Comparison of ENCODE assay signal across 16 cellular contexts in genomic region chr3:132606085-132606484, GRCh38. TPM values are rescaled to one million over a fixed set of nuclear protein-coding genes. Genes with fewer than 3 reads are reported as not detected.
DNase-seq lines count a peak whose midpoint lies in the region; ATAC-seq and TF ChIP-seq lines count a peak whose summit lies in the region.
"Had no signal": no experiment of that assay in that cellular context is flagged by ENCODE, and none has a peak within 500 bp of the region (broad histone marks: within the 10 kb centered on the region; RNA-seq: fewer than 3 reads in every experiment).

No MANE protein-coding gene starts in this region.

- H3K27me3 Mint-ChIP-seq in WTC11 (ENCODE audit: low read depth), result no peaks in the 10 kb centered on the region
- no peaks in the 10 kb centered on the region for H3K27me3 Mint-ChIP-seq in CD8-positive, alpha-beta T cell (ENCODE audit: low read depth)

- DNase-seq in EH (ENCODE audit: low read depth), result peak; percentile 82
- no peak for DNase-seq in WTC11 (ENCODE audit: low spot score)
- DNase-seq in fibroblast of lung (ENCODE audit: low read depth in 2 of 2), result peak; percentile 62 to 82
- peak; percentile 22 for DNase-seq in osteoblast (ENCODE audit: insufficient read length, low spot score, missing footprints)
- no peak for DNase-seq in CD8-positive, alpha-beta T cell
- DNase-seq in SIG-M5 treated with dmso at 0.1 percent for 504 hours (lab: John Stamatoyannopoulos, UW; ENCODE audit: unreplicated experiment), result no peak
- DNase-seq in ecto neural progenitor cell (ENCODE audit: low spot score), result no peak
- DNase-seq in effector memory CD4-positive, alpha-beta T cell, result no peak
- DNase-seq: activated CD8-positive, alpha-beta T cell treated with anti-CD3 and anti-CD28 coated beads, Interleukin-2, amount 10 ng/mL, durations not matched to agents 7 days and 5 days; amygdala; mucosa of descending colon; NCI-H1092 treated with DMSO at 0.1 percent for 48 hours; NCI-H774; PC-9; small intestine had no signal

- POLR2A ChIA-PET in WTC11 (lab: Charles Lee), result no interaction called here
- POLR2A ChIA-PET in CD8-positive, alpha-beta T cell (lab: Charles Lee), result no interaction called here

- H2AFZ ChIP-seq in fibroblast of lung (ENCODE audit: low read length) (no peak overlapping the region), osteoblast (ENCODE audit: low read length) (peak overlapping the region; percentile 68)
- H2AFZ ChIP-seq: PC-9 had no signal

- H3K9ac ChIP-seq in fibroblast of lung (ENCODE audit: insufficient read depth, low read length), result no peak overlapping the region

- no peak overlapping the region for H3K4me3 ChIP-seq in fibroblast of lung (replicated peaks in 1 of 4; ENCODE audit: control extremely low read depth in 1 of 4, insufficient read depth in 1 of 4, low read depth in 3 of 4, low read length in 4 of 4)
- H3K4me3 ChIP-seq in osteoblast (ENCODE audit: insufficient read depth, low read length), result no peak overlapping the region
- no peak overlapping the region for H3K4me3 ChIP-seq in CD8-positive, alpha-beta T cell (ENCODE audit: low read depth, low read length)
- H3K4me3 ChIP-seq in effector memory CD4-positive, alpha-beta T cell (ENCODE audit: insufficient read depth, low read depth, low read length, poor library complexity, severe bottlenecking), result no peak overlapping the region
- H3K4me3 ChIP-seq: K562, mucosa of descending colon, PC-9 had no signal

- intact Hi-C loops in CD8-positive, alpha-beta T cell (cut with DNase I, micrococcal nuclease), result no loop called here

- H3K36me3 ChIP-seq in fibroblast of lung (ENCODE audit: control insufficient read depth, insufficient read depth, low read length) (no peaks in the 10 kb centered on the region), osteoblast (ENCODE audit: insufficient read depth, low read length) (no peaks in the 10 kb centered on the region)
- peaks cover 6% of the 10 kb centered on the region for H3K36me3 ChIP-seq in CD8-positive, alpha-beta T cell (ENCODE audit: insufficient read depth, low read length)
- H3K36me3 ChIP-seq in effector memory CD4-positive, alpha-beta T cell (ENCODE audit: control insufficient read depth, insufficient read depth, low read length), result no peaks in the 10 kb centered on the region

- H3K4me1 ChIP-seq in fibroblast of lung (ENCODE audit: control insufficient read depth, extremely low read depth, insufficient read depth, low read length), result peaks cover 12% of the 10 kb centered on the region
- peaks cover 17% of the 10 kb centered on the region for H3K4me1 ChIP-seq in osteoblast (ENCODE audit: insufficient read depth, low read length)
- H3K4me1 ChIP-seq in CD8-positive, alpha-beta T cell (ENCODE audit: insufficient read depth, low read length), result no peaks in the 10 kb centered on the region
- no peaks in the 10 kb centered on the region for H3K4me1 ChIP-seq in effector memory CD4-positive, alpha-beta T cell (ENCODE audit: control insufficient read depth, insufficient read depth, low read length, poor library complexity, severe bottlenecking)

- peaks cover 18% of the 10 kb centered on the region for H3K4me1 Mint-ChIP-seq in WTC11
- H3K4me1 Mint-ChIP-seq in CD8-positive, alpha-beta T cell (ENCODE audit: low read depth), result peaks cover 1% of the 10 kb centered on the region

- peak overlapping the region; percentile 71 for H3K27ac Mint-ChIP-seq in WTC11
- no peak overlapping the region for H3K27ac Mint-ChIP-seq in CD8-positive, alpha-beta T cell
- H3K27ac Mint-ChIP-seq: activated CD8-positive, alpha-beta T cell treated with anti-CD3 and anti-CD28 coated beads, Interleukin-2, amount 10 ng/mL, durations not matched to agents 7 days and 5 days had no signal

- H4K20me1 ChIP-seq in fibroblast of lung (ENCODE audit: control insufficient read depth, extremely low read depth, insufficient read depth, low read length), result no peaks in the 10 kb centered on the region
- H4K20me1 ChIP-seq in osteoblast (ENCODE audit: insufficient read depth, low read length), result no peaks in the 10 kb centered on the region

- no peak overlapping the region for H3K4me3 Mint-ChIP-seq in WTC11
- H3K4me3 Mint-ChIP-seq in CD8-positive, alpha-beta T cell, result no peak overlapping the region
- H3K4me3 Mint-ChIP-seq: activated CD8-positive, alpha-beta T cell treated with anti-CD3 and anti-CD28 coated beads, Interleukin-2, amount 10 ng/mL, durations not matched to agents 7 days and 5 days had no signal

- no peaks in the 10 kb centered on the region for H3K9me3 ChIP-seq in fibroblast of lung (ENCODE audit: control insufficient read depth, insufficient read depth, low read depth, low read length)
- H3K9me3 ChIP-seq in osteoblast (ENCODE audit: low read depth, low read length), result no peaks in the 10 kb centered on the region
- H3K9me3 ChIP-seq in CD8-positive, alpha-beta T cell (ENCODE audit: low read length), result no peaks in the 10 kb centered on the region
- H3K9me3 ChIP-seq in effector memory CD4-positive, alpha-beta T cell (ENCODE audit: control insufficient read depth, low read length), result no peaks in the 10 kb centered on the region
- H3K9me3 ChIP-seq: mucosa of descending colon had no signal

- peaks cover 12% of the 10 kb centered on the region for H3K9me3 Mint-ChIP-seq in WTC11
- peaks cover 7% of the 10 kb centered on the region for H3K9me3 Mint-ChIP-seq in CD8-positive, alpha-beta T cell

- no peak for ATAC-seq in WTC11
- no peak for ATAC-seq in CD8-positive, alpha-beta T cell
- ATAC-seq: activated CD8-positive, alpha-beta T cell treated with anti-CD3 and anti-CD28 coated beads, Interleukin-2, amount 10 ng/mL, durations not matched to agents 7 days and 5 days; K562; mucosa of descending colon had no signal

- peak overlapping the region; percentile 49 for H3K27ac ChIP-seq in fibroblast of lung (ENCODE audit: insufficient read depth, low read length)
- H3K27ac ChIP-seq in osteoblast (ENCODE audit: low read depth, low read length), result peak overlapping the region; percentile 63
- H3K27ac ChIP-seq in CD8-positive, alpha-beta T cell (ENCODE audit: low read depth, low read length), result no peak overlapping the region
- no peak overlapping the region for H3K27ac ChIP-seq in effector memory CD4-positive, alpha-beta T cell (ENCODE audit: insufficient read depth, low read length, poor library complexity, severe bottlenecking)
- H3K27ac ChIP-seq: PC-9 had no signal

- H3K79me2 ChIP-seq in fibroblast of lung (ENCODE audit: control insufficient read depth, insufficient read depth, low read length), result no peaks in the 10 kb centered on the region
- H3K79me2 ChIP-seq in osteoblast (ENCODE audit: insufficient read depth, low read length), result no peaks in the 10 kb centered on the region

- no peaks in the 10 kb centered on the region for H3K27me3 ChIP-seq in fibroblast of lung (ENCODE audit: control insufficient read depth, insufficient read depth, low read length)
- no peaks in the 10 kb centered on the region for H3K27me3 ChIP-seq in osteoblast (ENCODE audit: insufficient read depth, low read length)
- no peaks in the 10 kb centered on the region for H3K27me3 ChIP-seq in CD8-positive, alpha-beta T cell (ENCODE audit: insufficient read depth, low read length)
- no peaks in the 10 kb centered on the region for H3K27me3 ChIP-seq in effector memory CD4-positive, alpha-beta T cell (replicated peaks; ENCODE audit: control insufficient read depth, insufficient read depth, low read length, poor library complexity, severe bottlenecking)

- TF ChIP-seq CTCF in WTC11 (IDR thresholded peaks at IDR 0.05) (no peak), fibroblast of lung (conservative IDR thresholded peaks at IDR 0.05 in 1 of 2, IDR thresholded peaks at IDR 0.05 in 1 of 2; ENCODE audit: low read depth in 1 of 2, low read length in 2 of 2) (no peak), osteoblast (IDR thresholded peaks at IDR 0.05; ENCODE audit: extremely low read depth, low read depth, low read length) (no peak)
- TF ChIP-seq CTCF in CD8-positive, alpha-beta T cell (IDR thresholded peaks at IDR 0.05), result no peak

- peaks cover 18% of the 10 kb centered on the region for H3K36me3 Mint-ChIP-seq in WTC11
- peaks cover 70% of the 10 kb centered on the region for H3K36me3 Mint-ChIP-seq in CD8-positive, alpha-beta T cell

- CTCF ChIA-PET in WTC11 (lab: Charles Lee), result no interaction called here
- CTCF ChIA-PET in CD8-positive, alpha-beta T cell (lab: Charles Lee), result no interaction called here

- H3K4me2 ChIP-seq in fibroblast of lung (ENCODE audit: extremely low read depth, insufficient read depth, low read length) (peak overlapping the region; percentile 71), osteoblast (ENCODE audit: insufficient read depth, low read length) (no peak overlapping the region)
- H3K4me2 ChIP-seq: PC-9 had no signal

TF ChIP-seq in WTC11, 78 proteins besides CTCF, POLR2A, EP300 and RAD21 (continues in another document):
- TF ChIP-seq PRRX2 (CRISPR knock-in tag; IDR thresholded peaks at IDR 0.05) (no peak), ZNF396 (CRISPR knock-in tag; IDR thresholded peaks at IDR 0.05; ENCODE audit: borderline replicate concordance) (no peak), CBFB (CRISPR knock-in tag; IDR thresholded peaks at IDR 0.05; ENCODE audit: low read depth) (no peak), RELA (CRISPR knock-in tag; IDR thresholded peaks at IDR 0.05; ENCODE audit: borderline replicate concordance) (no peak), GABPB1 (CRISPR knock-in tag; IDR thresholded peaks at IDR 0.05) (no peak), ELF4 (CRISPR knock-in tag; IDR thresholded peaks at IDR 0.05; ENCODE audit: low read depth) (no peak), NR2C2 (CRISPR knock-in tag; IDR thresholded peaks at IDR 0.05) (no peak)

RNA-seq across cellular contexts. Expression of gene ACKR4, which starts 9.0 kb away (rescaled TPM):
- total RNA-seq in WTC11 (2021), result not detected in 3 replicates
- 1.8 and 14.9 TPM in 2 replicates for total RNA-seq in fibroblast of lung
- polyA plus RNA-seq in fibroblast of lung, result 11.6 and 14.3 TPM in 2 replicates
- polyA plus RNA-seq in fibroblast of lung (2012), result 5.2 and 8.7 TPM in 2 replicates
- polyA minus RNA-seq in fibroblast of lung (ENCODE audit: low replicate concordance), result 2.5 and 3.0 TPM in 2 replicates
- total RNA-seq in osteoblast, result 0.72 TPM in 1 of 2 replicates, not detected in the other
- under 1 TPM in 1 of 2 experiments, not detected in 1; 0.17 TPM for total RNA-seq in CD8-positive, alpha-beta T cell
- total RNA-seq: activated CD8-positive, alpha-beta T cell treated with anti-CD3 and anti-CD28 coated beads, Interleukin-2, amount 10 ng/mL, durations not matched to agents 7 days and 5 days; K562; PC-9 had no signal

RNA-seq across cellular contexts. Expression of gene ACAD11, which starts 53.5 kb away (rescaled TPM):
- total RNA-seq in WTC11 (2021) (20.3 to 28.9 TPM (median 28.8 TPM) in 3 replicates), fibroblast of lung (44.9 and 101 TPM in 2 replicates), osteoblast (30.1 and 31.1 TPM in 2 replicates)
- polyA plus RNA-seq in fibroblast of lung, result 15.6 and 27.9 TPM in 2 replicates
- 10.6 and 12.2 TPM in 2 replicates for polyA plus RNA-seq in fibroblast of lung (2012)
- polyA minus RNA-seq in fibroblast of lung (ENCODE audit: low replicate concordance), result 1.7 and 9.2 TPM in 2 replicates
- total RNA-seq in CD8-positive, alpha-beta T cell, result 10 to 100 TPM; 30.0 to 31.6 TPM

RNA-seq across cellular contexts. Expression of gene UBA5, which starts 54.0 kb away (rescaled TPM):
- 31.3 to 38.6 TPM (median 31.9 TPM) in 3 replicates for total RNA-seq in WTC11 (2021)
- 30.0 and 43.6 TPM in 2 replicates for total RNA-seq in fibroblast of lung
- polyA plus RNA-seq in fibroblast of lung, result 37.3 and 47.5 TPM in 2 replicates
- polyA plus RNA-seq in fibroblast of lung (2012), result 37.1 and 38.3 TPM in 2 replicates
- 0.55 and 14.9 TPM in 2 replicates for polyA minus RNA-seq in fibroblast of lung (ENCODE audit: low replicate concordance)
- 33.0 and 38.4 TPM in 2 replicates for total RNA-seq in osteoblast
- total RNA-seq in CD8-positive, alpha-beta T cell, result 10 to 100 TPM; 43.7 to 46.0 TPM

Comparison
In these comparisons a context has a peak if more than half of its experiments do, and no peak if none do; other contexts are left out.
1. DNase-seq: peak in EH (single experiment), fibroblast of lung (2 of 2) and osteoblast (single experiment); none in WTC11 (single experiment), CD8-positive, alpha-beta T cell (0 of 7), SIG-M5 treated with dmso at 0.1 percent for 504 hours (single experiment), ecto neural progenitor cell (single experiment) and effector memory CD4-positive, alpha-beta T cell (0 of 3).
2. H3K27ac ChIP-seq: peak in fibroblast of lung (single experiment) and osteoblast (single experiment); none in CD8-positive, alpha-beta T cell (single experiment) and effector memory CD4-positive, alpha-beta T cell (single experiment).